Comparison of ENCODE assay signal across 10 cellular contexts in the genomic region with DNA sequence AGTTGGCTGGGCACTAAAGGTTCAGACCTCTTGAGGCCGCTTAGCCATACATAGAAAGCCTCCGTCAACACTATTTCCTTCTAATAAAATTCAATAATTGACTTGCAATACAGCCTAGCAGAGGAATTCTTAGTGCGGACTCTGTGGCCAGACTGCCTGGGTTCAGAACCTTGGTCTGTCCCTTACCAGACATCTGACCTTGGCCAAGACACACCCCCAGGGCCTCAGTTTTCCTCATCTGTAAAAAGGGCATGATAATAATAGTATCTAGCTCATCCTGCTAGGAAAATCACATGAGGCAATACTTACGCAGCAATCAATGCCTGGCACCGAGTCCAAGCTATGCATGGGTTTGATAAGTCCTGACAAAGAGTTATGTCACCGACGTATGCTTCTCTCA.
"Had no signal": no experiment of that assay in that cellular context is flagged by ENCODE, and none has a peak within 500 bp of the region (broad histone marks: within the 10 kb centered on the region; RNA-seq: fewer than 3 reads in every experiment).

No MANE protein-coding gene starts in this region.

- H3K4me3 ChIP-seq: GM23248, GM23338, HAP-1 had no signal

- H3K27ac ChIP-seq: GM23248 had no signal

- H3K4me2 ChIP-seq: GM23338 had no signal

- H3K9me3 ChIP-seq: HAP-1 had no signal

- H3K36me3 ChIP-seq: HAP-1 had no signal

- FAIRE-seq: H54 had no signal

- H2AFZ ChIP-seq: GM23248, GM23338 had no signal

- H3K9me3 Mint-ChIP-seq: GM23338, H9 had no signal

- H3K9ac ChIP-seq: GM23248 had no signal

- H3K4me3 Mint-ChIP-seq: GM23338, H9, HFFc6 had no signal

- DNase-seq: GM23248, GOT3, H7, H9, HCEC 1CT, HFFc6 had no signal

- H3K27ac Mint-ChIP-seq: H9, HFFc6 had no signal

- ATAC-seq: GM23338, HCT116 had no signal

- H3K4me1 ChIP-seq: HAP-1 had no signal
